8 cellular contexts compared by ENCODE assay signal in genomic region chr5:177006265-177006972, GRCh38. TPM values are rescaled to one million over a fixed set of nuclear protein-coding genes. Genes with fewer than 3 reads are reported as not detected.
A peak's percentile ranks its signal among the peaks of the same experiment; 100 is the strongest.
DNase-seq lines count a peak whose midpoint lies in the region; ATAC-seq and TF ChIP-seq lines count a peak whose summit lies in the region.

UIMC1 (minus strand) TSS chr5:177006779; CDS start chr5:176982615, 24,164 bp downstream.

- H3K27ac Mint-ChIP-seq in CD8-positive, alpha-beta T cell = peak within 1 kb of the TSS; percentile 94
- peak within 1 kb of the TSS; percentile 94 to 96 for H3K27ac Mint-ChIP-seq in effector memory CD8-positive, alpha-beta T cell
- peak within 1 kb of the TSS; percentile 91 for H3K27ac Mint-ChIP-seq in memory B cell

- POLR2A ChIA-PET in CD8-positive, alpha-beta T cell (lab: Charles Lee) = interaction anchor here (0.7 to 2.0 kb wide), 6 partner anchors 14 to 25 kb away, joined by 3 to 8 read pairs (median 4); no protein-coding TSS in a partner anchor

- H3K9me3 Mint-ChIP-seq in CD8-positive, alpha-beta T cell = peaks cover 5% of the 10 kb centered on the region
- H3K9me3 Mint-ChIP-seq in effector memory CD8-positive, alpha-beta T cell = no peaks in the 10 kb centered on the region
- H3K9me3 Mint-ChIP-seq in memory B cell = peaks cover 3% of the 10 kb centered on the region

- H3K27me3 Mint-ChIP-seq in CD8-positive, alpha-beta T cell (ENCODE audit: low read depth) = no peaks in the 10 kb centered on the region
- H3K27me3 Mint-ChIP-seq in effector memory CD8-positive, alpha-beta T cell = no peaks in the 10 kb centered on the region
- H3K27me3 Mint-ChIP-seq in memory B cell = no peaks in the 10 kb centered on the region

- peak within 1 kb of the TSS; percentile 94 for H3K4me3 Mint-ChIP-seq in CD8-positive, alpha-beta T cell
- H3K4me3 Mint-ChIP-seq in effector memory CD8-positive, alpha-beta T cell = peak within 1 kb of the TSS; percentile 96 to 98
- peak within 1 kb of the TSS; percentile 94 for H3K4me3 Mint-ChIP-seq in memory B cell

- peak within 1 kb of the TSS; percentile 99 for H3K4me3 ChIP-seq in CD8-positive, alpha-beta T cell (ENCODE audit: low read depth, low read length)

- no peaks in the 10 kb centered on the region for H3K36me3 ChIP-seq in CD8-positive, alpha-beta T cell (ENCODE audit: insufficient read depth, low read length)

- H3K4me1 ChIP-seq in CD8-positive, alpha-beta T cell (ENCODE audit: insufficient read depth, low read length) = peaks cover 27% of the 10 kb centered on the region

- no peaks in the 10 kb centered on the region for H3K27me3 ChIP-seq in CD8-positive, alpha-beta T cell (ENCODE audit: insufficient read depth, low read length)

- intact Hi-C loops in CD8-positive, alpha-beta T cell (cut with DNase I, micrococcal nuclease) = loop anchor here (1.0 to 5.0 kb wide), 8 partner anchors 16 to 644 kb away; partner anchors contain the start of genes NSD1 (in 2 of the 2), ZNF346 (in 2 of the 2), DDX41 (in 1 of the 2) and HIGD2A (in 1 of the 2)

- ATAC-seq in CD8-positive, alpha-beta T cell = peak; percentile 87
- peak; percentile 86 for ATAC-seq in effector memory CD8-positive, alpha-beta T cell (replicated peaks)
- peak; percentile 79 for ATAC-seq in memory B cell (ENCODE audit: low read depth)

- DNase-seq in CD8-positive, alpha-beta T cell = peak; percentile 83 to 95 (median 90)
- DNase-seq in GM20000 (ENCODE audit: low spot score) (peak; percentile 93), HT1080 (ENCODE audit: low read depth) (peak; percentile 90), NOMO-1 treated with dmso at 0.1 percent for 144 hours (lab: John Stamatoyannopoulos, UW; ENCODE audit: unreplicated experiment) (peak; percentile 80), memory B cell (ENCODE audit: low spot score in 2 of 2) (peak; percentile 95 to 96)
- peak; percentile 85 to 86 (median 86) for DNase-seq in activated CD8-positive, alpha-beta memory T cell treated with anti-CD3 and anti-CD28 coated beads for 48 hours (ENCODE audit: low read depth in 2 of 3, low spot score in 2 of 3)
- DNase-seq in effector memory CD8-positive, alpha-beta T cell = peak; percentile 90 to 92 (median 92)
- DNase-seq in stimulated activated CD8-positive, alpha-beta memory T cell treated with anti-CD3 and anti-CD28 coated beads, Interleukin-12 subunit alpha, Interleukin-12 subunit beta, amount 100 ng/mL, for 1 hour (ENCODE audit: low read depth) = peak; percentile 89

- CTCF ChIA-PET in CD8-positive, alpha-beta T cell (lab: Charles Lee) = interaction anchor here (1.1 to 1.7 kb wide), 4 partner anchors 10 to 41 kb away, joined by 3 to 5 read pairs (median 3); partner anchors contain the start of gene ZNF346

- H3K27ac ChIP-seq in CD8-positive, alpha-beta T cell (ENCODE audit: low read depth, low read length) = peak within 1 kb of the TSS; percentile 70

- H3K36me3 Mint-ChIP-seq in CD8-positive, alpha-beta T cell = peaks cover 13% of the 10 kb centered on the region
- peaks cover 22% of the 10 kb centered on the region for H3K36me3 Mint-ChIP-seq in effector memory CD8-positive, alpha-beta T cell (ENCODE audit: insufficient read depth)
- peaks cover 2% of the 10 kb centered on the region for H3K36me3 Mint-ChIP-seq in memory B cell

- no peak for TF ChIP-seq CTCF in CD8-positive, alpha-beta T cell (IDR thresholded peaks at IDR 0.05)
- TF ChIP-seq CTCF in GM20000 (IDR thresholded peaks at IDR 0.05; ENCODE audit: extremely low read depth, missing control alignments) = no peak

- no peaks in the 10 kb centered on the region for H3K9me3 ChIP-seq in CD8-positive, alpha-beta T cell (ENCODE audit: low read length)

- peaks cover 27% of the 10 kb centered on the region for H3K4me1 Mint-ChIP-seq in CD8-positive, alpha-beta T cell (ENCODE audit: low read depth)
- peaks cover 22 to 31% of the 10 kb centered on the region in 2 donors for H3K4me1 Mint-ChIP-seq in effector memory CD8-positive, alpha-beta T cell (ENCODE audit: low read depth in 2 of 2)
- H3K4me1 Mint-ChIP-seq in memory B cell = peaks cover 15% of the 10 kb centered on the region

RNA-seq across cellular contexts. Expression of gene UIMC1, which starts in this region (rescaled TPM):
- total RNA-seq in CD8-positive, alpha-beta T cell = 10 to 100 TPM; 48.4 to 52.8 TPM
- total RNA-seq in HT1080 (2014; rRNA removed; shearing (Covaris generic)) = 24.0 and 28.0 TPM in 2 replicates
- 25.2 and 30.9 TPM in 2 replicates for polyA plus RNA-seq in HT1080 (2015; cell fraction: cytosol; rRNA removed)
- polyA plus RNA-seq in HT1080 (2015; cell fraction: nucleus; rRNA removed) = 35.4 and 38.5 TPM in 2 replicates

Comparison
In these comparisons a context has a peak if more than half of its experiments do, and no peak if none do; other contexts are left out.
1. Peak in every context shown above with its lines: DNase-seq, ATAC-seq, H3K4me3 ChIP-seq and H3K27ac ChIP-seq.